18 cellular contexts compared by ENCODE assay signal in the genomic region with DNA sequence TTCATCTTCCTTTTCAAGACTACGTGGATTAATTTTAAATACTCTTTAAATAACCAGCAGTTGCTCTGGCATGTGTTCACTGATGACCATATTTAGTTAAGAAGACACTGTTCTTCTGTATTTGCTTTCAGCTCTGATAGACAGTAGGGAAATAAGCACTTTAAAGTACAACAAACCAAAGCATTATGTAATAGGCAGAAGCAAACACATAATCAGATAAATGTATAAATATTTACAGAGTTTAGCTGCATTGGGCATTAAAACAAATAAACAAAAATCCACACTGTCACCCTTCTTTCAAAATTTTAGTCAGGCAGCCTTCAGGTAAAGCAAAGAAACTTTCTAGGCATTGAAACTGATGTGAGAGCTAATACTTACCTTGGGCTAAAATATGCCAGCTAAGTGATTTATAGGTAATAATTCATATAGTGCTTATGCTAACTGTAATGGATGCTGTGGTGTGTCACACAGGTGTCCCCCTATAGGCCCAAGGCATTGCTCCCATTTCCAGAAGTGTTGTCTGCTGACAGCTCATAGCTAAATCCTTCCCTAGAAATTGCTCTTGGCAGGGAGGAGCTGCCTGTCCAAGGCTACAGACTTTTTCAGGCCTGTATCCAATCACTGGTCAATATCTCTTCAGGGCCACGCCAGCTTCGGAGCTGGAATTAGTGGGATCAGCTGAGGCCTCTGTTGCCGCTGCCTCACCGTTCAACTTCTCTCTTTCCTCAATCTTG.
"Had no signal": no experiment of that assay in that cellular context is flagged by ENCODE, and none has a peak within 500 bp of the region (broad histone marks: within the 10 kb centered on the region; RNA-seq: fewer than 3 reads in every experiment).

No MANE protein-coding gene starts in this region.

- ATAC-seq: activated CD8-positive, alpha-beta T cell treated with anti-CD3 and anti-CD28 coated beads for 36 hours; activated naive CD8-positive, alpha-beta T cell treated with anti-CD3 and anti-CD28 coated beads, Interleukin-2, amount 50 U/mL, for 24 hours; sciatic nerve; T-cell had no signal

- H3K9me3 ChIP-seq: esophagus muscularis mucosa, left ventricle myocardium inferior, upper lobe of left lung had no signal

- H3K27ac ChIP-seq: left ventricle myocardium inferior, upper lobe of left lung had no signal

- DNase-seq: activated CD4-positive, alpha-beta T cell treated with anti-CD3 and anti-CD28 coated beads for 4 hours; activated CD8-positive, alpha-beta memory T cell treated with anti-CD3 and anti-CD28 coated beads, Interleukin-2, amount 50 U/mL, for 4 hours; activated CD8-positive, alpha-beta T cell treated with anti-CD3 and anti-CD28 coated beads for 36 hours; activated naive CD4-positive, alpha-beta T cell; activated naive CD8-positive, alpha-beta T cell treated with anti-CD3 and anti-CD28 coated beads, Interleukin-2, amount 50 U/mL, for 24 hours; foreskin fibroblast; glutamatergic neuron; immature natural killer cell; left ventricle myocardium inferior; stimulated activated CD4-positive, alpha-beta T cell treated with anti-CD3 and anti-CD28 coated beads, Interleukin-12 subunit alpha, Interleukin-12 subunit beta, amount 100 ng/mL, for 4 hours; stimulated activated naive CD4-positive, alpha-beta T cell; T-cell; T1000; upper lobe of left lung had no signal

- H3K36me3 ChIP-seq: esophagus muscularis mucosa, left ventricle myocardium inferior, upper lobe of left lung had no signal

- H3K27me3 ChIP-seq: esophagus muscularis mucosa, upper lobe of left lung had no signal

- H3K4me1 ChIP-seq: left ventricle myocardium inferior, upper lobe of left lung had no signal

- FAIRE-seq: astrocyte, colon had no signal

- H3K4me3 ChIP-seq: esophagus muscularis mucosa, left ventricle myocardium inferior, upper lobe of left lung had no signal
